Comparison of ENCODE assay signal across 8 cellular contexts in the genomic region with DNA sequence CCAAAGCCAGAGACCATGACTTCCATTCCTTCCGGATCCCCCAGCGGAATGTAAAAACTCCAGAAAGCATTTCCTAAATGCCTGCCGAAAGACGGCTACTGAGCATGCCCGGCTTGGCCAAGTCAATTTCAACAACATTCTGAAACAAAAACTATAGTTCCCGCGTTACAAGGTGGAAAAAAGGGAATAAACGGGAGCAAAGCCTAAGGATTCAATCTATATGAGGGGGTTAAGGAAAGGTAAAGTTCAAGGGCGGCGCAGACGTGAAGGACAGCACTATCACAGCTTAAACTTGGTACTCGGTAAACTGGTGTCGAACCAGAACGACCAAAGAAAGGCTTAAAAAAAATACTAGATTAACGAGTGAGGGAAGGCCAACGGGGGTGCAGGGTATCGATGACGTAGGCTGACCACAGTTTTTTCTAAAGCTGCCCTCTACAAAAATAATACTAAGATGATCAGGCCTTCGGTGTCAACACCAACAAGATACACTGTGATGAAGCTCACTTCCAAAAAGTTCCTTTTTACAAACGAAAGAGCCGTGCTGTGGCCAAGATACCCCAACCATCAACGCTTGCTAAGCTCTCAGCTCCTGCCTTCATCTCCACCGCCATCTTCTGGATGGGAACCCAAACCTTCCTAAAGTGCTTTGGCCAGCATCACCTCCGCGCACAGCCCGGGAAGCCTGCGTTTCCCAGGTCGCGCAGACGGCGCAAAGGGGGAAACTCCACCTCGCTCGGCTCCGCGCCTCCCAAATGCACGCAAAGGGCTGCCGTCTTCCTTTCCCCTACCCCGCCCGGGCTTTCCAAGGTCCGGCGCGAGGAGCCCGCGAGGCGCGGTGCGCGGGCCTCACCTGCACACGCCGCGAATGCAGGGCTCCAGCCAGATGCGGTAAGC. TPM values are rescaled to one million over a fixed set of nuclear protein-coding genes. Genes with fewer than 3 reads are reported as not detected.
DNase-seq lines count a peak whose midpoint lies in the region; ATAC-seq and TF ChIP-seq lines count a peak whose summit lies in the region.

No MANE protein-coding gene starts in this region.

- 0 out of 3 replicates have a peak overlapping the region, but pooled peaks have one; percentile 33 for H2BK15ac ChIP-seq in IMR-90 (ENCODE audit: low read depth, low read length)

- H2AK9ac ChIP-seq in IMR-90 (replicated peaks; ENCODE audit: low read depth, low read length, poor library complexity): peak overlapping the region; percentile 100

- peak overlapping the region; percentile 75 for H3K14ac ChIP-seq in IMR-90 (replicated peaks; ENCODE audit: low read depth, low read length)

- H3K9me3 ChIP-seq in IMR-90 (ENCODE audit: control insufficient read depth, insufficient read depth, low read length): peaks cover 2% of the 10 kb centered on the region; the same call in 1 of the 2 replicates

- CTCF ChIA-PET in IMR-90 (lab: Yijun Ruan, JAX): interaction anchor here (1.8 kb wide), 1 partner anchor 64 kb away, joined by 5 read pairs; no protein-coding TSS in a partner anchor

- DNase-seq in DMS79 treated with DMSO at 0.1 percent for 48 hours (lab: John Stamatoyannopoulos, UW) (peak; percentile 79), IMR-90 (peak; percentile 54), SK-N-DZ (ENCODE audit: low spot score) (peak; percentile 43), amniotic epithelial cell (ENCODE audit: low read depth) (peak; percentile 63), left ventricle myocardium superior (no peak), posterior vena cava (ENCODE audit: low spot score) (peak; percentile 87), COLO829 (ENCODE audit: low spot score) (no peak)

- H4K8ac ChIP-seq in IMR-90 (ENCODE audit: low read depth in 2 of 2, low read length in 2 of 2): peak overlapping the region; percentile 79 to 97

- peak overlapping the region; percentile 85 for H2BK5ac ChIP-seq in IMR-90 (ENCODE audit: low read depth, low read length, poor library complexity, severe bottlenecking)

- peak overlapping the region; percentile 85 for H3K4ac ChIP-seq in IMR-90 (ENCODE audit: low read depth, low read length)

- TF ChIP-seq RAD21 in IMR-90 (IDR thresholded peaks at IDR 0.05; ENCODE audit: low read length): peak; percentile 43

- H3K4me3 ChIP-seq in IMR-90 (ENCODE audit: insufficient read depth, low read depth, low read length): peak overlapping the region; percentile 66

- peaks cover 40% of the 10 kb centered on the region for H4K20me1 ChIP-seq in IMR-90 (ENCODE audit: insufficient read depth, low read length)

- H3K9ac ChIP-seq in IMR-90 (ENCODE audit: low read depth, low read length): peak overlapping the region; percentile 91

- H2AK5ac ChIP-seq in IMR-90 (ENCODE audit: low read depth, low read length): peak overlapping the region; percentile 8

- BruUV-seq in IMR-90 (replicated peaks; lab: Mats Ljungman, UMichigan): no TSS peak

- H3K23ac ChIP-seq in IMR-90 (ENCODE audit: low read depth, low read length): peak overlapping the region; percentile 67

- TF ChIP-seq POLR2A in IMR-90 (IDR thresholded peaks at IDR 0.05; ENCODE audit: low read depth, low read length): no peak

- H2BK120ac ChIP-seq in IMR-90 (ENCODE audit: low read depth, low read length): peak overlapping the region; percentile 12

- H3K18ac ChIP-seq in IMR-90 (ENCODE audit: low read depth, low read length): peak overlapping the region; percentile 64

- ATAC-seq in GM21526 (IDR thresholded peaks at IDR 0.05; ENCODE audit: low FRiP score, unreplicated experiment) (peak; percentile 18), IMR-90 (ENCODE audit: low read depth) (peak; percentile 22), left ventricle myocardium superior (peak; percentile 42)

- H2BK20ac ChIP-seq in IMR-90 (ENCODE audit: low read depth, low read length): no peak overlapping the region

- POLR2A ChIA-PET in IMR-90 (lab: Charles Lee; ENCODE audit: unreplicated experiment): interaction anchor here (0.8 kb wide), 1 partner anchor 20 kb away, joined by 3 read pairs; no protein-coding TSS in a partner anchor

- peak overlapping the region; percentile 98 for H2AFZ ChIP-seq in IMR-90 (replicated peaks; ENCODE audit: low read length, poor library complexity)

- in situ Hi-C loops in IMR-90 (cut with MboI; ENCODE audit: low sequenced_read_pairs): no loop called here

- no peaks in the 10 kb centered on the region for H3K36me3 ChIP-seq in IMR-90 (ENCODE audit: control insufficient read depth, insufficient read depth, low read length)

- H4K91ac ChIP-seq in IMR-90 (ENCODE audit: insufficient read depth, low read depth, low read length): peak overlapping the region; percentile 61

- H3K4me2 ChIP-seq in IMR-90 (ENCODE audit: low read depth, low read length): peak overlapping the region; percentile 93

- H3K56ac ChIP-seq in IMR-90 (ENCODE audit: extremely low read depth, insufficient read depth, low read length): peak overlapping the region; percentile 88

- peaks cover 3 to 31% of the 10 kb centered on the region in 2 experiments; a peak in 3 of 4 replicates for H3K79me1 ChIP-seq in IMR-90 (ENCODE audit: low read depth in 1 of 2, low read length in 2 of 2)

- peaks cover 3% of the 10 kb centered on the region; the same call in 1 of the 2 replicates for H3K9me1 ChIP-seq in IMR-90 (ENCODE audit: insufficient read depth, low read length)

- TF ChIP-seq CTCF in IMR-90 (conservative IDR thresholded peaks at IDR 0.05; ENCODE audit: low read depth, low read length): peak; percentile 35

- H3K27me3 ChIP-seq in IMR-90 (ENCODE audit: control insufficient read depth, insufficient read depth, low read length): no peaks in the 10 kb centered on the region

- WGBS in IMR-90 (ENCODE audit: extremely low coverage in 2 of 2, insufficient read length in 1 of 2), 2 experiments: 0% methylated on average over 10 of the region's 52 CpGs; no CpG with 5 or more reads in 1 of the 2 experiments

- 0 out of 2 replicates have a peak, but pooled peaks cover 1% of the 10 kb centered on the region for H3K4me1 ChIP-seq in IMR-90 (ENCODE audit: control insufficient read depth, insufficient read depth, low read length)

- peak overlapping the region; percentile 79 for H3K27ac ChIP-seq in IMR-90 (ENCODE audit: insufficient read depth, low read length)

- intact Hi-C loops in IMR-90 (cut with micrococcal nuclease): loop anchor here (5.0 to 10.0 kb wide), 2 partner anchors 35 to 153 kb away; a partner anchor contains a TSS
- intact Hi-C loops in left ventricle myocardium superior (cut with micrococcal nuclease): no loop called here
- intact Hi-C loops in posterior vena cava (cut with DNase I): no loop called here

- H4K5ac ChIP-seq in IMR-90 (ENCODE audit: low read depth, low read length): peak overlapping the region; percentile 72

- dilution Hi-C loops in IMR-90 (cut with HindIII; ENCODE audit: low sequenced_read_pairs, unreplicated experiment): no loop called here

TF ChIP-seq in IMR-90, 13 proteins besides CTCF, POLR2A, EP300 and RAD21:
- TF ChIP-seq, protein P1, sequence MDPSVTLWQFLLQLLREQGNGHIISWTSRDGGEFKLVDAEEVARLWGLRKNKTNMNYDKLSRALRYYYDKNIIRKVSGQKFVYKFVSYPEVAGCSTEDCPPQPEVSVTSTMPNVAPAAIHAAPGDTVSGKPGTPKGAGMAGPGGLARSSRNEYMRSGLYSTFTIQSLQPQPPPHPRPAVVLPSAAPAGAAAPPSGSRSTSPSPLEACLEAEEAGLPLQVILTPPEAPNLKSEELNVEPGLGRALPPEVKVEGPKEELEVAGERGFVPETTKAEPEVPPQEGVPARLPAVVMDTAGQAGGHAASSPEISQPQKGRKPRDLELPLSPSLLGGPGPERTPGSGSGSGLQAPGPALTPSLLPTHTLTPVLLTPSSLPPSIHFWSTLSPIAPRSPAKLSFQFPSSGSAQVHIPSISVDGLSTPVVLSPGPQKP (IDR thresholded peaks at IDR 0.05; ENCODE audit: borderline replicate concordance, low read depth, low read length): no peak
- TF ChIP-seq CHD1 (IDR thresholded peaks at IDR 0.05; ENCODE audit: low read depth, low read length) (no peak), SMC3 (IDR thresholded peaks at IDR 0.05; ENCODE audit: low read depth, low read length) (0 out of 2 replicates have a peak, but pooled peaks have one; percentile 16), MXI1 (IDR thresholded peaks at IDR 0.05; ENCODE audit: borderline replicate concordance, low read depth, low read length) (peak; percentile 20; the same call in 1 of the 2 replicates), FOS (IDR thresholded peaks at IDR 0.05; ENCODE audit: low read depth, low read length) (no peak), BHLHE40 (IDR thresholded peaks at IDR 0.05; ENCODE audit: low read depth, low read length) (no peak), RCOR1 (IDR thresholded peaks at IDR 0.05; ENCODE audit: insufficient replicate concordance, low read length) (no peak)
- TF ChIP-seq, protein P2, sequence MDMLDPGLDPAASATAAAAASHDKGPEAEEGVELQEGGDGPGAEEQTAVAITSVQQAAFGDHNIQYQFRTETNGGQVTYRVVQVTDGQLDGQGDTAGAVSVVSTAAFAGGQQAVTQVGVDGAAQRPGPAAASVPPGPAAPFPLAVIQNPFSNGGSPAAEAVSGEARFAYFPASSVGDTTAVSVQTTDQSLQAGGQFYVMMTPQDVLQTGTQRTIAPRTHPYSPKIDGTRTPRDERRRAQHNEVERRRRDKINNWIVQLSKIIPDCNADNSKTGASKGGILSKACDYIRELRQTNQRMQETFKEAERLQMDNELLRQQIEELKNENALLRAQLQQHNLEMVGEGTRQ (IDR thresholded peaks at IDR 0.05; ENCODE audit: low read depth, low read length): no peak

RNA-seq across cellular contexts. Expression of a gene that starts 0.7 kb away (rescaled TPM):
- total RNA-seq in IMR-90 (2012; rRNA removed) (24.7 and 47.2 TPM in 2 replicates), left ventricle myocardium superior (40.3 TPM), posterior vena cava (10 to 100 TPM; 51.4 to 56.8 TPM)
- polyA plus RNA-seq in IMR-90 (2012; rRNA removed): 17.1 and 25.0 TPM in 2 replicates
- polyA plus RNA-seq in IMR-90 (2012; cell fraction: cytosol; rRNA removed): 4.0 and 5.6 TPM in 2 replicates
- polyA plus RNA-seq in IMR-90 (2012; cell fraction: nucleus; rRNA removed; ENCODE audit: low replicate concordance): 7.8 and 40.6 TPM in 2 replicates
- 15.0 and 31.4 TPM in 2 replicates for polyA plus RNA-seq in SK-N-DZ (2014; cell fraction: cytosol; rRNA removed)
- 46.5 and 55.7 TPM in 2 replicates for polyA plus RNA-seq in SK-N-DZ (2014; cell fraction: nucleus; rRNA removed)

RNA-seq across cellular contexts. Expression of a gene that starts 29.8 kb away (rescaled TPM):
- not detected in 2 replicates for total RNA-seq in IMR-90 (2012; rRNA removed)
- 0.05 TPM in 1 of 2 replicates, not detected in the other for polyA plus RNA-seq in IMR-90 (2012; rRNA removed)
- polyA plus RNA-seq in IMR-90 (2012; cell fraction: cytosol; rRNA removed): 0.03 and 0.17 TPM in 2 replicates
- polyA plus RNA-seq in IMR-90 (2012; cell fraction: nucleus; rRNA removed; ENCODE audit: low replicate concordance): 0.34 and 0.39 TPM in 2 replicates
- 0.05 TPM in 1 of 2 replicates, not detected in the other for polyA plus RNA-seq in SK-N-DZ (2014; cell fraction: cytosol; rRNA removed)
- polyA plus RNA-seq in SK-N-DZ (2014; cell fraction: nucleus; rRNA removed): 0.05 TPM in 1 of 2 replicates, not detected in the other
- total RNA-seq in left ventricle myocardium superior: 0.20 TPM
- total RNA-seq in posterior vena cava: under 1 TPM; 0.24 to 0.28 TPM

Comparison
In these comparisons a context has a peak if more than half of its experiments do, and no peak if none do; other contexts are left out.
1. DNase-seq: peak in DMS79 treated with DMSO at 0.1 percent for 48 hours (single experiment), IMR-90 (single experiment), SK-N-DZ (single experiment), amniotic epithelial cell (single experiment) and posterior vena cava (single experiment); none in left ventricle myocardium superior (single experiment) and COLO829 (single experiment).
2. Peak in every context shown above with its lines, with median percentiles within 50 percentile points of each other: ATAC-seq.